15 cellular contexts compared by ENCODE assay signal in the genomic region with DNA sequence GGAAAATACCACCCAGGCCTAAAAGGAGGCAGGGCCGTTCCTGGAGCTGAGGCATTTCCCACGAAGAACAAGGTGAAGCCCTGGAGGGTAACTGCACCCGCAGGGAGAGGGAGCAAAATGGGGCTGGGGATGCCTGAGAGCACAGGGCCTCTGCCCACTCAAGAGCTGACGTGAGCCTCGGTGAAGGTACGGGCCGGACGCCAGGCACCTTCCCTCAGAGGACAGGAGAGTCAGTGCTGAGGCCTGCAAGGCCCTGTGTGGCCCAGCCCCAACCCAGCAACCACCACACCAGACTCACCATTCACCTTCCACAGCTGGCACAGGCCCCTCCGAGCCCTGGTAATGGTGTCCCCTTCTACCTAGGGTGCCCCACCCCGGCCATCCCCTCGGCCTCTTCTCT. TPM values are rescaled to one million over a fixed set of nuclear protein-coding genes. Genes with fewer than 3 reads are reported as not detected.
DNase-seq lines count a peak whose midpoint lies in the region; ATAC-seq and TF ChIP-seq lines count a peak whose summit lies in the region.
"Had no signal": no experiment of that assay in that cellular context is flagged by ENCODE, and none has a peak within 500 bp of the region (broad histone marks: within the 10 kb centered on the region; RNA-seq: fewer than 3 reads in every experiment).

No MANE protein-coding gene starts in this region.

- H3K9me3 ChIP-seq in BLaER1 = no peaks in the 10 kb centered on the region
- H3K9me3 ChIP-seq: A549 had no signal

- H3K9ac ChIP-seq in BLaER1 = 0 out of 2 replicates have a peak overlapping the region, but pooled peaks have one; percentile 10
- H3K9ac ChIP-seq: GM23248, KMS-11 had no signal

- H3K4me1 Mint-ChIP-seq in endothelial cell (ENCODE audit: unreplicated experiment) = no peaks in the 10 kb centered on the region
- H3K4me1 Mint-ChIP-seq in stimulated activated naive B cell treated with anti-CD40 and anti-IgM and Interleukin-4, amounts not matched to agents 10 μg/mL and 1 μg/mL and 100 μg/mL, for 72 hours = peaks cover 2 to 9% of the 10 kb centered on the region in 2 donors
- H3K4me1 Mint-ChIP-seq: CD4-positive, CD25-positive, alpha-beta regulatory T cell; IgD-negative memory B cell had no signal

- H3K4me2 ChIP-seq in BLaER1 = no peak overlapping the region
- H3K4me2 ChIP-seq: A549, KMS-11 had no signal

- TF ChIP-seq CTCF in RWPE1 (conservative IDR thresholded peaks at IDR 0.05; ENCODE audit: low read depth) = no peak
- TF ChIP-seq CTCF in endothelial cell (IDR thresholded peaks at IDR 0.05; ENCODE audit: unreplicated experiment) = no peak

- no peak overlapping the region for H3K4me3 ChIP-seq in BLaER1
- H3K4me3 ChIP-seq: A549, GM23248 had no signal

- ATAC-seq in stimulated activated naive B cell treated with anti-CD40 and anti-IgM and Interleukin-4, amounts not matched to agents 10 μg/mL and 1 μg/mL and 100 μg/mL, for 72 hours (replicated peaks) = no peak
- ATAC-seq: A549 had no signal

- H3K27ac Mint-ChIP-seq in endothelial cell (ENCODE audit: unreplicated experiment) = peak overlapping the region; percentile 72
- no peak overlapping the region for H3K27ac Mint-ChIP-seq in stimulated activated naive B cell treated with anti-CD40 and anti-IgM and Interleukin-4, amounts not matched to agents 10 μg/mL and 1 μg/mL and 100 μg/mL, for 72 hours
- H3K27ac Mint-ChIP-seq: IgD-negative memory B cell had no signal

- peaks cover 66% of the 10 kb centered on the region for H4K20me1 ChIP-seq in BLaER1

- CTCF ChIA-PET in RWPE1 (lab: Yijun Ruan, JAX) = no interaction called here

- POLR2A ChIA-PET in RWPE1 (lab: Yijun Ruan, JAX; ENCODE audit: low non-redundant PET) = no interaction called here

- in situ Hi-C loops in G401 (cut with HindIII; ENCODE audit: low sequenced_read_pairs) = no loop called here

- peaks cover 50% of the 10 kb centered on the region for H3K36me3 Mint-ChIP-seq in endothelial cell (ENCODE audit: low read depth, unreplicated experiment)
- peaks cover 60 to 73% of the 10 kb centered on the region in 2 donors for H3K36me3 Mint-ChIP-seq in stimulated activated naive B cell treated with anti-CD40 and anti-IgM and Interleukin-4, amounts not matched to agents 10 μg/mL and 1 μg/mL and 100 μg/mL, for 72 hours

- H3K4me1 ChIP-seq in BLaER1 = peaks cover 18% of the 10 kb centered on the region
- H3K4me1 ChIP-seq: A549 had no signal

- no peaks in the 10 kb centered on the region for H3K9me3 Mint-ChIP-seq in endothelial cell (ENCODE audit: unreplicated experiment)
- H3K9me3 Mint-ChIP-seq in stimulated activated naive B cell treated with anti-CD40 and anti-IgM and Interleukin-4, amounts not matched to agents 10 μg/mL and 1 μg/mL and 100 μg/mL, for 72 hours = no peaks in the 10 kb centered on the region
- H3K9me3 Mint-ChIP-seq: CD4-positive, CD25-positive, alpha-beta regulatory T cell; IgD-negative memory B cell had no signal

- H3K36me3 ChIP-seq in BLaER1 = peaks cover 100% of the 10 kb centered on the region

- H3K4me3 Mint-ChIP-seq in endothelial cell (ENCODE audit: unreplicated experiment) = no peak overlapping the region
- no peak overlapping the region for H3K4me3 Mint-ChIP-seq in stimulated activated naive B cell treated with anti-CD40 and anti-IgM and Interleukin-4, amounts not matched to agents 10 μg/mL and 1 μg/mL and 100 μg/mL, for 72 hours
- H3K4me3 Mint-ChIP-seq: CD4-positive, CD25-positive, alpha-beta regulatory T cell; IgD-negative memory B cell had no signal

- H3K27me3 ChIP-seq in BLaER1 = no peaks in the 10 kb centered on the region

- no peak overlapping the region; the same call in 1 of the 2 replicates for H3K27ac ChIP-seq in BLaER1
- H3K27ac ChIP-seq in RWPE1 = 0 out of 2 replicates have a peak overlapping the region, but pooled peaks have one; percentile 2
- H3K27ac ChIP-seq: A549, GM23248, KMS-11 had no signal

- DNase-seq in AG08396 (ENCODE audit: low spot score) = peak; percentile 0
- no peak for DNase-seq in RWPE1 (ENCODE audit: low spot score)
- no peak for DNase-seq in endothelial cell (ENCODE audit: low spot score)
- DNase-seq in kidney tubule cell (ENCODE audit: low spot score) = no peak
- no peak for DNase-seq in stimulated activated naive B cell treated with anti-CD40 and anti-IgM and Interleukin-4, amounts not matched to agents 10 μg/mL and 1 μg/mL and 100 μg/mL, for 72 hours
- no peak for DNase-seq in G401 (ENCODE audit: low spot score)
- no peak for DNase-seq in OCI-M1 (lab: John Stamatoyannopoulos, UW)
- DNase-seq: Calu3; CD4-positive, CD25-positive, alpha-beta regulatory T cell; DMS 273 treated with DMSO at 0.1 percent for 48 hours; GM23248 had no signal

- H3K27me3 Mint-ChIP-seq in endothelial cell (ENCODE audit: unreplicated experiment) = peaks cover 10% of the 10 kb centered on the region
- H3K27me3 Mint-ChIP-seq in stimulated activated naive B cell treated with anti-CD40 and anti-IgM and Interleukin-4, amounts not matched to agents 10 μg/mL and 1 μg/mL and 100 μg/mL, for 72 hours = no peaks in the 10 kb centered on the region
- H3K27me3 Mint-ChIP-seq: CD4-positive, CD25-positive, alpha-beta regulatory T cell; IgD-negative memory B cell had no signal

RNA-seq across cellular contexts. Expression of gene DNMT1, which starts 36.3 kb away (rescaled TPM):
- total RNA-seq in endothelial cell (ENCODE audit: unreplicated experiment) = 119 TPM
- 36.9 and 72.9 TPM in 2 replicates for total RNA-seq in G401 (2014; rRNA removed; shearing (Covaris generic))

RNA-seq across cellular contexts. Expression of gene EIF3G, which starts 38.8 kb away (rescaled TPM):
- 286 TPM for total RNA-seq in endothelial cell (ENCODE audit: unreplicated experiment)
- total RNA-seq in G401 (2014; rRNA removed; shearing (Covaris generic)) = 356 and 383 TPM in 2 replicates

RNA-seq across cellular contexts. Expression of gene P2RY11, which starts 47.0 kb away (rescaled TPM):
- total RNA-seq in endothelial cell (ENCODE audit: unreplicated experiment) = 16.3 TPM
- total RNA-seq in G401 (2014; rRNA removed; shearing (Covaris generic)) = 6.6 and 8.0 TPM in 2 replicates

RNA-seq across cellular contexts. Expression of gene PPAN, which starts 52.3 kb away (rescaled TPM):
- 39.6 TPM for total RNA-seq in endothelial cell (ENCODE audit: unreplicated experiment)
- 77.4 and 104 TPM in 2 replicates for total RNA-seq in G401 (2014; rRNA removed; shearing (Covaris generic))

RNA-seq across cellular contexts. Expression of gene ANGPTL6, which starts 56.0 kb away (rescaled TPM):
- total RNA-seq in endothelial cell (ENCODE audit: unreplicated experiment) = 0.36 TPM
- 0.18 and 0.64 TPM in 2 replicates for total RNA-seq in G401 (2014; rRNA removed; shearing (Covaris generic))
